21 cellular contexts compared by ENCODE assay signal in the genomic region with DNA sequence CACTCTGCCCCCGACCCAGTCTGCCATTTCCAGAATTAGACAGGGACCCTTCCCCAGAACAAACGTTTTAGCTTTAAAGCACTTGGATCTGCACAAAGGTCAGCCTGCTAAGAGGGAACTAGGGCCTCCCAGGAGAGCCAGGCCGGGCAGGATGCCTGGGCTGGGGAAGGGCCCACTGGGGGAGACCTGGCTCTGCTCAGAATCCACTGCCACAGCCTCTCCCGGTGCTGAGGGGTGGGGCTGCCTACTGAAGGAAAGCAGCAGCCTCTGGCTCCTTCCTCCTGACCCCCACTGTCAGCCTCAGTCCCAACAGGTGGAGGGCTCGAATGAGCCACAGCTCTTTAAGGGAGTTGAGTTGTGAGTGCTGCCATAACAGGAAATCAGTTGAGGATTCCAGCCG. TPM values are rescaled to one million over a fixed set of nuclear protein-coding genes. Genes with fewer than 3 reads are reported as not detected.
DNase-seq lines count a peak whose midpoint lies in the region; ATAC-seq, FAIRE-seq and TF ChIP-seq lines count a peak whose summit lies in the region.
"Had no signal": no experiment of that assay in that cellular context is flagged by ENCODE, and none has a peak within 500 bp of the region (broad histone marks: within the 10 kb centered on the region; RNA-seq: fewer than 3 reads in every experiment).

No MANE protein-coding gene starts in this region.

- no peak overlapping the region for H3K9ac ChIP-seq in neural progenitor cell

- intact Hi-C loops in esophagus muscularis mucosa (cut with DNase I), result no loop called here

- H3K4me1 Mint-ChIP-seq in GM23338 (peaks cover 37% of the 10 kb centered on the region), neural progenitor cell (peaks cover 22% of the 10 kb centered on the region)

- H3K4me3 ChIP-seq in GM23338 (peak overlapping the region; percentile 61; the same call in 1 of the 2 replicates), esophagus muscularis mucosa (peak overlapping the region in 2 of 4 donors; percentile 31 to 46), neural progenitor cell (no peak overlapping the region)
- H3K4me3 ChIP-seq: lower lobe of right lung had no signal

- H3K9me3 Mint-ChIP-seq in GM23338, result peaks cover 9% of the 10 kb centered on the region; the same call in 1 of the 3 replicates
- H3K9me3 Mint-ChIP-seq in neural progenitor cell, result peaks cover 2% of the 10 kb centered on the region
- H3K9me3 Mint-ChIP-seq: activated naive CD4-positive, alpha-beta T cell treated with anti-CD3 and anti-CD28 coated beads, Interleukin-2, amount 10 ng/mL, durations not matched to agents 7 days and 5 days had no signal

- peak overlapping the region; percentile 17; the same call in 1 of the 2 replicates for H3K4me2 ChIP-seq in GM23338
- no peak overlapping the region for H3K4me2 ChIP-seq in neural progenitor cell

- H3K9me2 ChIP-seq in GM23338 (ENCODE audit: insufficient read depth), result no peaks in the 10 kb centered on the region

- H3K27me3 Mint-ChIP-seq in GM23338 (ENCODE audit: insufficient read depth, low read depth, poor library complexity) (peaks cover 30% of the 10 kb centered on the region), neural progenitor cell (ENCODE audit: insufficient read depth, low read depth) (peaks cover 25% of the 10 kb centered on the region)

- peaks cover 23% of the 10 kb centered on the region for H3F3A ChIP-seq in GM23338 (replicated peaks; ENCODE audit: low read depth)
- H3F3A ChIP-seq in neural progenitor cell (ENCODE audit: low read depth), result peaks cover 37% of the 10 kb centered on the region

- FAIRE-seq in HTR-8/SVneo (lab: Jason Lieb, UNC), result no peak
- FAIRE-seq: GM19239 had no signal

- no peak for TF ChIP-seq EP300 in esophagus muscularis mucosa (IDR thresholded peaks at IDR 0.05)

- TF ChIP-seq POLR2A in esophagus muscularis mucosa (IDR thresholded peaks at IDR 0.05; ENCODE audit: low read depth), result no peak

- no peak for TF ChIP-seq CTCF in GM23338 (conservative IDR thresholded peaks at IDR 0.05; ENCODE audit: low read depth in 2 of 2)
- TF ChIP-seq CTCF in esophagus muscularis mucosa (IDR thresholded peaks at IDR 0.05), result no peak
- TF ChIP-seq CTCF in neural progenitor cell (IDR thresholded peaks at IDR 0.05), result no peak

- H3K27me3 ChIP-seq in GM23338 (ENCODE audit: insufficient read depth) (peaks cover 18% of the 10 kb centered on the region), esophagus muscularis mucosa (peaks cover 0 to 37% (median 4%) of the 10 kb centered on the region in 4 donors), neural progenitor cell (peaks cover 72% of the 10 kb centered on the region)

- H3K4me1 ChIP-seq in GM23338 (ENCODE audit: insufficient read depth) (peaks cover 21% of the 10 kb centered on the region), esophagus muscularis mucosa (peaks cover 62 to 92% (median 89%) of the 10 kb centered on the region in 4 donors), neural progenitor cell (peaks cover 7% of the 10 kb centered on the region)

- H3K9me3 ChIP-seq in esophagus muscularis mucosa (no peaks in the 10 kb centered on the region), neural progenitor cell (ENCODE audit: low read depth) (no peaks in the 10 kb centered on the region)
- H3K9me3 ChIP-seq: lower lobe of right lung had no signal

- H3K4me3 Mint-ChIP-seq in GM23338, result peak overlapping the region; percentile 77
- H3K4me3 Mint-ChIP-seq in neural progenitor cell, result peak overlapping the region; percentile 80
- H3K4me3 Mint-ChIP-seq: activated naive CD4-positive, alpha-beta T cell treated with anti-CD3 and anti-CD28 coated beads, Interleukin-2, amount 10 ng/mL, durations not matched to agents 7 days and 5 days had no signal

- H3K27ac Mint-ChIP-seq in GM23338, result no peak overlapping the region
- H3K27ac Mint-ChIP-seq in neural progenitor cell, result no peak overlapping the region
- H3K27ac Mint-ChIP-seq: activated naive CD4-positive, alpha-beta T cell treated with anti-CD3 and anti-CD28 coated beads, Interleukin-2, amount 10 ng/mL, durations not matched to agents 7 days and 5 days had no signal

- DNase-seq in 8988T (peak; percentile 25), GM23338 (ENCODE audit: low spot score) (no peak), esophagus muscularis mucosa (ENCODE audit: extremely low spot score) (no peak), neural progenitor cell (ENCODE audit: low spot score) (no peak), HTR-8/SVneo (ENCODE audit: insufficient read length, low spot score) (no peak), COLO829 (ENCODE audit: low spot score) (no peak), activated gamma-delta T cell (lab: John Stamatoyannopoulos, UW) (no peak)
- DNase-seq: activated CD4-positive, alpha-beta T cell treated with anti-CD3 and anti-CD28 coated beads for 1 hour; activated CD8-positive, alpha-beta memory T cell treated with anti-CD3 and anti-CD28 coated beads, Interleukin-2, amount 50 U/mL, for 4 hours; activated naive CD4-positive, alpha-beta T cell treated with anti-CD3 and anti-CD28 coated beads, Interleukin-2, amount 10 ng/mL, durations not matched to agents 7 days and 5 days; effector CD8-positive, alpha-beta T cell; NCI-H1417 treated with DMSO at 0.1 percent for 48 hours; NK-92 treated with Interleukin-12 subunit alpha and Interleukin-12 subunit beta, amount 100 ng/mL, for 24 hours; SHP77; stimulated activated CD4-positive, alpha-beta T cell treated with anti-CD3 and anti-CD28 coated beads, Interleukin-4, amount 100 ng/mL, for 1 hour; trophoblast cell had no signal

- peaks cover 11% of the 10 kb centered on the region; the same call in 2 of the 3 replicates for H3K36me3 Mint-ChIP-seq in GM23338 (ENCODE audit: low read depth)
- no peaks in the 10 kb centered on the region for H3K36me3 Mint-ChIP-seq in neural progenitor cell
- H3K36me3 Mint-ChIP-seq: activated naive CD4-positive, alpha-beta T cell treated with anti-CD3 and anti-CD28 coated beads, Interleukin-2, amount 10 ng/mL, durations not matched to agents 7 days and 5 days had no signal

- H2AFZ ChIP-seq in GM23338 (no peak overlapping the region), neural progenitor cell (replicated peaks) (no peak overlapping the region)

- H4K20me1 ChIP-seq in GM23338 (replicated peaks; ENCODE audit: insufficient read depth) (peaks cover 4% of the 10 kb centered on the region; the same call in 1 of the 2 replicates), neural progenitor cell (ENCODE audit: low read depth) (peaks cover 11% of the 10 kb centered on the region)

- no peak overlapping the region for H3K27ac ChIP-seq in GM23338 (ENCODE audit: low read depth)
- H3K27ac ChIP-seq in esophagus muscularis mucosa (replicated peaks in 1 of 4), result peak overlapping the region; percentile 81 to 96 (median 92)
- no peak overlapping the region for H3K27ac ChIP-seq in neural progenitor cell
- H3K27ac ChIP-seq: lower lobe of right lung had no signal

- whole genome bisulfite sequencing in esophagus muscularis mucosa, result 16% methylated on average over 5 of the region's 6 CpGs

- ATAC-seq in GM23338 (no peak), GM18907 (IDR thresholded peaks at IDR 0.05; ENCODE audit: unreplicated experiment) (no peak)
- ATAC-seq: lower lobe of right lung, right cardiac atrium had no signal

- H3K36me3 ChIP-seq in GM23338 (ENCODE audit: insufficient read depth), result no peaks in the 10 kb centered on the region
- peaks cover 0 to 5% (median 3%) of the 10 kb centered on the region in 4 donors for H3K36me3 ChIP-seq in esophagus muscularis mucosa
- H3K36me3 ChIP-seq in neural progenitor cell, result no peaks in the 10 kb centered on the region
- H3K36me3 ChIP-seq: lower lobe of right lung had no signal

- H3K79me2 ChIP-seq in GM23338 (replicated peaks; ENCODE audit: insufficient read depth), result no peaks in the 10 kb centered on the region
- H3K79me2 ChIP-seq in neural progenitor cell (ENCODE audit: low read depth), result no peaks in the 10 kb centered on the region

TF ChIP-seq in GM23338, 12 proteins besides CTCF, POLR2A, EP300 and RAD21 (continues in another document):
- TF ChIP-seq ETS1 (IDR thresholded peaks at IDR 0.05) (no peak), ZNF114 (CRISPR knock-in tag; IDR thresholded peaks at IDR 0.05) (no peak), CREB1 (CRISPR knock-in tag; IDR thresholded peaks at IDR 0.05; ENCODE audit: low read depth) (no peak)

RNA-seq across cellular contexts. Expression of gene YBX2, which starts 1.7 kb away (rescaled TPM):
- 20.6 and 36.5 TPM in 2 replicates for total RNA-seq in GM23338 (2014; rRNA removed; shearing (Covaris generic))
- polyA plus RNA-seq in GM23338 (2016; fragmentation: Nextera tagmentation; extraction: Ambion mirVana), result 22.1 and 22.5 TPM in 2 replicates
- total RNA-seq in esophagus muscularis mucosa (1 to 10 TPM; 3.6 to 8.7 (median 4.4) TPM), neural progenitor cell (ENCODE audit: low replicate concordance) (2.7 and 9.1 TPM in 2 replicates)
- total RNA-seq: fibroblast of villous mesenchyme had no signal

RNA-seq across cellular contexts. Expression of gene SLC2A4, which starts 11.2 kb away (rescaled TPM):
- total RNA-seq in GM23338 (2014; rRNA removed; shearing (Covaris generic)), result 10.2 and 13.6 TPM in 2 replicates
- 6.3 and 6.9 TPM in 2 replicates for polyA plus RNA-seq in GM23338 (2016; fragmentation: Nextera tagmentation; extraction: Ambion mirVana)
- 100 to 1,000 TPM; 144 to 197 (median 157) TPM for total RNA-seq in esophagus muscularis mucosa
- 1.7 and 7.3 TPM in 2 replicates for total RNA-seq in neural progenitor cell (ENCODE audit: low replicate concordance)

RNA-seq across cellular contexts. Expression of gene EIF5A, which starts 14.7 kb away (rescaled TPM):
- total RNA-seq in GM23338 (2014; rRNA removed; shearing (Covaris generic)), result 791 and 833 TPM in 2 replicates
- 1,562 and 1,621 TPM in 2 replicates for polyA plus RNA-seq in GM23338 (2016; fragmentation: Nextera tagmentation; extraction: Ambion mirVana)
- total RNA-seq in esophagus muscularis mucosa (100 to 1,000 TPM; 145 to 214 (median 204) TPM), neural progenitor cell (ENCODE audit: low replicate concordance) (251 and 370 TPM in 2 replicates)

RNA-seq across cellular contexts. Expression of gene GPS2, which starts 22.4 kb away (rescaled TPM):
- total RNA-seq in GM23338 (2014; rRNA removed; shearing (Covaris generic)), result 64.8 and 83.4 TPM in 2 replicates
- 117 and 122 TPM in 2 replicates for polyA plus RNA-seq in GM23338 (2016; fragmentation: Nextera tagmentation; extraction: Ambion mirVana)
- 100 to 1,000 TPM in 1 of 4 donors, 10 to 100 TPM in 3; 89.6 to 112 (median 90.2) TPM for total RNA-seq in esophagus muscularis mucosa
- total RNA-seq in neural progenitor cell (ENCODE audit: low replicate concordance), result 20.5 and 41.8 TPM in 2 replicates

RNA-seq across cellular contexts. Expression of gene CLDN7, which starts 30.5 kb away (rescaled TPM):
- 111 and 117 TPM in 2 replicates for total RNA-seq in GM23338 (2014; rRNA removed; shearing (Covaris generic))
- polyA plus RNA-seq in GM23338 (2016; fragmentation: Nextera tagmentation; extraction: Ambion mirVana), result 46.1 and 50.7 TPM in 2 replicates
- total RNA-seq in esophagus muscularis mucosa, result 1 to 10 TPM; 1.7 to 3.4 (median 2.1) TPM
- total RNA-seq in neural progenitor cell (ENCODE audit: low replicate concordance), result 0.32 and 1.3 TPM in 2 replicates

Comparison
In these comparisons a context has a peak if more than half of its experiments do, and no peak if none do; other contexts are left out.
1. H3K27ac ChIP-seq: peak in esophagus muscularis mucosa (4 of 4); none in GM23338 (single experiment) and neural progenitor cell (single experiment).